Comparison of ENCODE assay signal across 7 cellular contexts in the genomic region with DNA sequence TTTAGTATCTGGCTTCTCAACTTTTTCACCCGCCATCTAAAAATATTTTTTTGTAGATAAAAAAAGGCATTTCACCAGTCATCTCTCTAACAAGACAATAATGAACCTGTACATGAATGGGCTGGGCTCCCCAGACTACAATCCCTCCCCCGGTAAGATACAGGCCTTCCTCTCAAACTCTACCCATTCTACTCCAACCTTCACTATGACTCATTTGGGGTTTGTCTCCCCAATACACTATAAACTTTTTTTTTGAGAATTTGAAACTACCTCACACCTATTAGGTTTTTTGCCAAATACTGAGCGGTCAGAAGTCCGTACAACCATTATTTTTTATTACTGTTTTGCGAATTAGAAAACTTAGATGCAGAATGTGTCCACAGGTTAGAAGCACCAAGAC. TPM values are rescaled to one million over a fixed set of nuclear protein-coding genes. Genes with fewer than 3 reads are reported as not detected.
DNase-seq lines count a peak whose midpoint lies in the region; TF ChIP-seq lines count a peak whose summit lies in the region.

No MANE protein-coding gene starts in this region.

- no peak for DNase-seq in H7
- no peak for DNase-seq in WERI-Rb-1
- no peak for DNase-seq in fibroblast of pulmonary artery (ENCODE audit: low read depth)
- no peak for DNase-seq in NCI-H82 treated with DMSO at 0.1 percent for 48 hours (lab: John Stamatoyannopoulos, UW; ENCODE audit: unreplicated experiment)
- DNase-seq in NCI-H1417 (lab: John Stamatoyannopoulos, UW): no peak
- no peak for DNase-seq in NCI-H510A treated with DMSO at 0.1 percent for 48 hours (lab: John Stamatoyannopoulos, UW)

- no peaks in the 10 kb centered on the region for H3K9me3 ChIP-seq in WERI-Rb-1 (ENCODE audit: severe bottlenecking)
- H3K9me3 ChIP-seq in skeletal muscle satellite cell (replicated peaks; ENCODE audit: low read length): no peaks in the 10 kb centered on the region

- H3K4me1 ChIP-seq in skeletal muscle satellite cell (ENCODE audit: control insufficient read depth, insufficient read depth, low read length): peaks cover 17% of the 10 kb centered on the region

- H3K27ac ChIP-seq in WERI-Rb-1: peak overlapping the region; percentile 95

- H3K9ac ChIP-seq in skeletal muscle satellite cell (ENCODE audit: low read depth, low read length): peak overlapping the region; percentile 97

- H3K27me3 ChIP-seq in H7 (ENCODE audit: control insufficient read depth, insufficient read depth, low read length) (no peaks in the 10 kb centered on the region), WERI-Rb-1 (ENCODE audit: insufficient read depth, low read depth, severe bottlenecking) (no peaks in the 10 kb centered on the region), skeletal muscle satellite cell (ENCODE audit: control insufficient read depth, insufficient read depth, low read length) (no peaks in the 10 kb centered on the region)

- peak overlapping the region; percentile 86 for H3K4me2 ChIP-seq in skeletal muscle satellite cell (ENCODE audit: low read length)

- TF ChIP-seq CTCF in WERI-Rb-1 (IDR thresholded peaks at IDR 0.05; ENCODE audit: low read depth, low read length) (no peak), fibroblast of pulmonary artery (IDR thresholded peaks at IDR 0.05; ENCODE audit: low read length, missing control alignments) (no peak)

- H3K36me3 ChIP-seq in H7 (replicated peaks; ENCODE audit: control insufficient read depth, insufficient read depth, low read length): peaks cover 34% of the 10 kb centered on the region
- peaks cover 54% of the 10 kb centered on the region for H3K36me3 ChIP-seq in WERI-Rb-1
- H3K36me3 ChIP-seq in skeletal muscle satellite cell (ENCODE audit: insufficient read depth, low read length): peaks cover 47% of the 10 kb centered on the region

- H3K4me3 ChIP-seq in H7 (ENCODE audit: insufficient read depth, low read depth, low read length) (peak overlapping the region; percentile 98), WERI-Rb-1 (ENCODE audit: low read depth, low read length) (peak overlapping the region; percentile 83), fibroblast of pulmonary artery (replicated peaks; ENCODE audit: low read depth, low read length) (peak overlapping the region; percentile 95), skeletal muscle satellite cell (ENCODE audit: low read length) (peak overlapping the region; percentile 87)

RNA-seq across cellular contexts. Expression of a gene that starts 0.8 kb away (rescaled TPM):
- 2,057 and 2,096 TPM in 2 replicates for total RNA-seq in H7 (2014; rRNA removed; shearing (Covaris generic))
- 1,565 and 1,771 TPM in 2 replicates for total RNA-seq in skeletal muscle satellite cell (2012; rRNA removed)

RNA-seq across cellular contexts. Expression of a gene that starts 10.1 kb away (rescaled TPM):
- total RNA-seq in H7 (2014; rRNA removed; shearing (Covaris generic)): 53.4 and 73.0 TPM in 2 replicates
- 81.0 and 112 TPM in 2 replicates for total RNA-seq in skeletal muscle satellite cell (2012; rRNA removed)

RNA-seq across cellular contexts. Expression of a gene that starts 26.4 kb away (rescaled TPM):
- 7.1 and 11.9 TPM in 2 replicates for total RNA-seq in H7 (2014; rRNA removed; shearing (Covaris generic))
- total RNA-seq in skeletal muscle satellite cell (2012; rRNA removed): 14.6 and 17.7 TPM in 2 replicates
